Comparison of ENCODE assay signal across 20 cellular contexts in the genomic region with DNA sequence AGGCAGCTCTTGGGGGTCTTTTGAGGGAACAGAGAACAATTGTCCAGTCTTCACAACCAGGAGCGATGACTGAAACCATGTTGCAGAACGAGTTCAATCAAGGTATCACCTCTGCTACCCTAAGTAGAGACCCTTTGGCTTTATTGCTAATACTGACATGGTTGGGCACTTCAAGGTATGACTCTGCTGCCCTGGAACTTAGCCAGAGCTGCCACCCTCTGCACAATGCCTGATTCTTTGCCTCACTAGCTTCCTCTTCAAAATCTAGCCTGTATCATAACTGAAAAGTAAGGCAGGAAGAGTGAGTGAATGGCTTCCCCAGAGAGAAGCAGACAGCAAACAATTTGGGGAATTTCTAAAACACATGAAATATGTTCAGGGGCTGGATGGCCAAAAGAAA.
"Had no signal": no experiment of that assay in that cellular context is flagged by ENCODE, and none has a peak within 500 bp of the region (broad histone marks: within the 10 kb centered on the region; RNA-seq: fewer than 3 reads in every experiment).

No MANE protein-coding gene starts in this region.

- H3K9me3 Mint-ChIP-seq: activated CD4-positive, alpha-beta T cell treated with anti-CD3 and anti-CD28 coated beads, Interleukin-2, amount 10 ng/mL, durations not matched to agents 24 days and 14 days had no signal

- H3K27me3 ChIP-seq: ascending aorta, esophagus muscularis mucosa, gastroesophageal sphincter, right lobe of liver, testis, upper lobe of right lung had no signal

- H3K4me2 ChIP-seq: smooth muscle cell had no signal

- H3K4me3 ChIP-seq: ascending aorta, esophagus muscularis mucosa, gastroesophageal sphincter, psoas muscle, right lobe of liver, smooth muscle cell, testis, upper lobe of right lung had no signal

- H3K27me3 Mint-ChIP-seq: activated CD4-positive, alpha-beta T cell treated with anti-CD3 and anti-CD28 coated beads, Interleukin-2, amount 10 ng/mL, durations not matched to agents 24 days and 14 days; memory B cell had no signal

- H3K4me3 Mint-ChIP-seq: activated CD4-positive, alpha-beta T cell treated with anti-CD3 and anti-CD28 coated beads, Interleukin-2, amount 10 ng/mL, durations not matched to agents 24 days and 14 days; activated CD8-positive, alpha-beta T cell treated with anti-CD3 and anti-CD28 coated beads, Interleukin-2, amount 10 ng/mL, durations not matched to agents 7 days and 5 days; immature natural killer cell; memory B cell; stimulated activated effector memory CD8-positive, alpha-beta T cell treated with anti-CD3 and anti-CD28 coated beads, Interleukin-12 subunit alpha, Interleukin-12 subunit beta, amount 100 ng/mL, for 72 hours had no signal

- H3K4me1 Mint-ChIP-seq: memory B cell; stimulated activated effector memory CD8-positive, alpha-beta T cell treated with anti-CD3 and anti-CD28 coated beads, Interleukin-12 subunit alpha, Interleukin-12 subunit beta, amount 100 ng/mL, for 72 hours had no signal

- H3K36me3 ChIP-seq: ascending aorta, esophagus muscularis mucosa, gastroesophageal sphincter, right lobe of liver, upper lobe of right lung had no signal

- DNase-seq: activated CD4-positive, alpha-beta T cell treated with anti-CD3 and anti-CD28 coated beads, Interleukin-2, amount 10 ng/mL, durations not matched to agents 24 days and 14 days; activated CD8-positive, alpha-beta memory T cell treated with anti-CD3 and anti-CD28 coated beads, Interleukin-2, amount 50 U/mL, for 4 hours; activated CD8-positive, alpha-beta T cell treated with anti-CD3 and anti-CD28 coated beads, Interleukin-2, amount 10 ng/mL, durations not matched to agents 7 days and 5 days; activated effector memory CD4-positive, alpha-beta T cell treated with anti-CD3 and anti-CD28 coated beads, Interleukin-2, amount 50 U/mL, for 16 hours; activated naive CD4-positive, alpha-beta T cell treated with anti-CD3 and anti-CD28 coated beads, Interleukin-2, amount 50 U/mL, for 16 hours; activated T-cell treated with anti-CD3 and anti-CD28 coated beads, Interleukin-2, amount 50 U/mL, for 48 hours; effector CD4-positive, alpha-beta T cell; immature natural killer cell; psoas muscle; right lobe of liver; stimulated activated CD4-positive, alpha-beta T cell treated with anti-CD3 and anti-CD28 coated beads, Interleukin-4, amount 100 ng/mL, for 1 hour; T1000; upper lobe of right lung had no signal

- H3K27ac Mint-ChIP-seq: activated CD4-positive, alpha-beta T cell treated with anti-CD3 and anti-CD28 coated beads, Interleukin-2, amount 10 ng/mL, durations not matched to agents 24 days and 14 days; activated CD8-positive, alpha-beta T cell treated with anti-CD3 and anti-CD28 coated beads, Interleukin-2, amount 10 ng/mL, durations not matched to agents 7 days and 5 days; immature natural killer cell; memory B cell; stimulated activated effector memory CD8-positive, alpha-beta T cell treated with anti-CD3 and anti-CD28 coated beads, Interleukin-12 subunit alpha, Interleukin-12 subunit beta, amount 100 ng/mL, for 72 hours had no signal

- H3K9me3 ChIP-seq: ascending aorta, esophagus muscularis mucosa, psoas muscle, right lobe of liver, testis, upper lobe of right lung had no signal

- H3K36me3 Mint-ChIP-seq: immature natural killer cell; memory B cell; stimulated activated effector memory CD8-positive, alpha-beta T cell treated with anti-CD3 and anti-CD28 coated beads, Interleukin-12 subunit alpha, Interleukin-12 subunit beta, amount 100 ng/mL, for 72 hours had no signal

- H3K27ac ChIP-seq: ascending aorta, esophagus muscularis mucosa, gastroesophageal sphincter, psoas muscle, right lobe of liver, testis, upper lobe of right lung had no signal

- ATAC-seq: activated CD8-positive, alpha-beta T cell treated with anti-CD3 and anti-CD28 coated beads, Interleukin-2, amount 10 ng/mL, durations not matched to agents 7 days and 5 days; gastroesophageal sphincter; stimulated activated effector memory CD8-positive, alpha-beta T cell treated with anti-CD3 and anti-CD28 coated beads, Interleukin-12 subunit alpha, Interleukin-12 subunit beta, amount 100 ng/mL, for 72 hours; upper lobe of right lung had no signal
